In the genomic region with DNA sequence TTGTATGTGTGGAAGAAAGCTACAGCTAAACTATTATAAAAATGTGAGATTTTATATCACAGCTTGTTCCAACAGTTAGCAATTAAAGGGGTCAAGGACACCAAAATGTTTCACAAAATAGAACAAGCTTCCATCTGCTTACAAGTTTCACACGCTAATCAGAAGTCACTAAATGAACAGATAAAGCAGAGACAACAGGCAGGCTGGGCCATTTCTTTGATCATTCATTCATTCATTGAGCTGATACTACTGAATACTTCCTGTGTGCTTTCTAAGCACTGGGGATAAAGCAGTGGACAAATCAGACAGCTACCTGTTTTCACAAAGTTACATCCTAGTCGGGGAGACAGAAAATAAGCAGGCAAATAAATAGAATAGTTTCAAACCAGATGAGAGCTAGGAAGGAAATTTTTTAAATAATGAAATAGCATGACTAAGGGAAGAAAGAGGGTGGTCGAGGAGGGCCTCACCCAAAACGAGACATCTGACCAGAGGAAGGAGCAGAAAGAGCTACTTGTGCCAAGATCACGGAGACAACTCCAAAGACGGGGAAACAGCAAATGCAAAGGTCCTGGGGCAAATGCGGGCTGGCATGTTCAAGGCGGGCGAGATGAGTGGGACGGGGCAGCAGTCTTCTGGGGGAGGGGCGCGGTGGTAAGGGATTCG, we compare ENCODE assay signal across 9 cellular contexts. TPM values are rescaled to one million over a fixed set of nuclear protein-coding genes. Genes with fewer than 3 reads are reported as not detected.
DNase-seq lines count a peak whose midpoint lies in the region; ATAC-seq and TF ChIP-seq lines count a peak whose summit lies in the region.
"Had no signal": no experiment of that assay in that cellular context is flagged by ENCODE, and none has a peak within 500 bp of the region (broad histone marks: within the 10 kb centered on the region; RNA-seq: fewer than 3 reads in every experiment).

No MANE protein-coding gene starts in this region.

- peaks cover 23 to 28% (median 25%) of the 10 kb centered on the region in 3 experiments for H3K36me3 Mint-ChIP-seq in H9 (ENCODE audit: insufficient read depth in 1 of 3, low read depth in 3 of 3)
- H3K36me3 Mint-ChIP-seq in glutamatergic neuron (ENCODE audit: unreplicated experiment) = peaks cover 6% of the 10 kb centered on the region

- peak overlapping the region; percentile 73 to 80 (median 75) for H3K4me3 ChIP-seq in skeletal muscle tissue (ENCODE audit: low read length in 3 of 3)

- H3K4me2 ChIP-seq in H9 (ENCODE audit: insufficient read depth, insufficient read length, low read length) = peak overlapping the region; percentile 60

- H3K4me1 Mint-ChIP-seq in H9 = peaks cover 35 to 52% of the 10 kb centered on the region in 2 experiments
- peaks cover 22% of the 10 kb centered on the region for H3K4me1 Mint-ChIP-seq in glutamatergic neuron (ENCODE audit: low read depth, unreplicated experiment)

- peaks cover 12% of the 10 kb centered on the region; the same call in 1 of the 2 replicates for H3K79me2 ChIP-seq in H9 (ENCODE audit: insufficient read depth, low read length)

- H3K14ac ChIP-seq in H9 (ENCODE audit: insufficient read depth, low read length) = no peak overlapping the region

- H3K79me1 ChIP-seq in H9 (ENCODE audit: insufficient read depth, low read depth, low read length, poor library complexity, severe bottlenecking) = peaks cover 4% of the 10 kb centered on the region

- H4K20me1 ChIP-seq in H9 (ENCODE audit: control insufficient read depth, insufficient read depth, insufficient read length) = no peaks in the 10 kb centered on the region

- H3K27me3 ChIP-seq in H9 (ENCODE audit: insufficient read depth, low read length) = no peaks in the 10 kb centered on the region
- no peaks in the 10 kb centered on the region for H3K27me3 ChIP-seq in skeletal muscle tissue (ENCODE audit: control insufficient read depth in 3 of 3, insufficient read depth in 3 of 3, low read length in 3 of 3)

- H3K27ac ChIP-seq in H9 (ENCODE audit: insufficient read length, low read depth, low read length) = no peak overlapping the region
- H3K27ac ChIP-seq in VCaP = peak overlapping the region; percentile 97
- no peak overlapping the region for H3K27ac ChIP-seq in skeletal muscle tissue (ENCODE audit: low read depth, low read length)

- no CpG with 5 or more reads among the region's 13 CpGs for WGBS in H9 (ENCODE audit: extremely low coverage, insufficient read length, low lambda C conversion rate)

- H3K9me3 Mint-ChIP-seq in H9 = peaks cover 0 to 4% of the 10 kb centered on the region in 2 experiments; a peak in 4 of 5 replicates
- H3K9me3 Mint-ChIP-seq in glutamatergic neuron (ENCODE audit: unreplicated experiment) = peaks cover 16% of the 10 kb centered on the region

- no peak overlapping the region for H2BK20ac ChIP-seq in H9 (ENCODE audit: low read depth, low read length, poor library complexity, severe bottlenecking)

- H3K23ac ChIP-seq in H9 (ENCODE audit: insufficient read length, low read depth, low read length) = no peak overlapping the region

- no peak overlapping the region for H3T11ph ChIP-seq in H9 (ENCODE audit: low read length)

- no peak for ATAC-seq in HG03135 (IDR thresholded peaks at IDR 0.05; ENCODE audit: unreplicated experiment)
- ATAC-seq in HG03439 (IDR thresholded peaks at IDR 0.05; ENCODE audit: unreplicated experiment) = no peak

- DNase-seq in H9 (no peak), glutamatergic neuron (no peak), erythroblast (lab: John Stamatoyannopoulos, UW) (no peak), NCI-H2107 (lab: John Stamatoyannopoulos, UW) (no peak)
- DNase-seq: SHP77 had no signal

- H3K4ac ChIP-seq in H9 (ENCODE audit: low read depth, low read length) = no peak overlapping the region

- H3K23me2 ChIP-seq in H9 (ENCODE audit: insufficient read length, low read depth, low read length, poor library complexity, severe bottlenecking) = peaks cover 2% of the 10 kb centered on the region

- no peak for TF ChIP-seq POLR2A in erythroblast (IDR thresholded peaks at IDR 0.05; ENCODE audit: low read length)

- H3K27ac Mint-ChIP-seq in H9 (peak overlapping the region in 1 of 3 experiments; percentile 68; a peak in 1 of 7 replicates), glutamatergic neuron (ENCODE audit: unreplicated experiment) (peak overlapping the region; percentile 85)

- H2BK12ac ChIP-seq in H9 (ENCODE audit: insufficient read length, low read depth, low read length) = no peak overlapping the region

- H3K4me3 Mint-ChIP-seq in H9 (peak overlapping the region; percentile 76 to 85), glutamatergic neuron (ENCODE audit: unreplicated experiment) (peak overlapping the region; percentile 92)

- H2AFZ ChIP-seq in H9 (ENCODE audit: low read length) = no peak overlapping the region

- no peak overlapping the region for H3K9ac ChIP-seq in H9 (ENCODE audit: extremely low read depth, insufficient read length, low read length)
- peak overlapping the region; percentile 40 to 60 (median 54) for H3K9ac ChIP-seq in skeletal muscle tissue (ENCODE audit: low read depth in 1 of 3, low read length in 3 of 3)

- H4K5ac ChIP-seq in H9 (ENCODE audit: insufficient read length, low read depth, low read length) = no peak overlapping the region

- TF ChIP-seq CTCF in H9 (conservative IDR thresholded peaks at IDR 0.05) (no peak), VCaP (conservative IDR thresholded peaks at IDR 0.05) (no peak), glutamatergic neuron (IDR thresholded peaks at IDR 0.05; ENCODE audit: partially characterized antibody, unreplicated experiment) (no peak)

- no peaks in the 10 kb centered on the region; the same call in 1 of the 2 replicates for H3K27me3 Mint-ChIP-seq in H9 (ENCODE audit: low read depth)
- peaks cover 9% of the 10 kb centered on the region for H3K27me3 Mint-ChIP-seq in glutamatergic neuron (ENCODE audit: unreplicated experiment)

- H3K18ac ChIP-seq in H9 (ENCODE audit: insufficient read length, low read depth, low read length) = no peak overlapping the region

- no peak overlapping the region for H3K56ac ChIP-seq in H9 (ENCODE audit: insufficient read length, low read depth, low read length)

- no peaks in the 10 kb centered on the region for H3K36me3 ChIP-seq in skeletal muscle tissue (ENCODE audit: control insufficient read depth in 3 of 3, insufficient read depth in 3 of 3, low read length in 3 of 3)

- no peak overlapping the region for H4K8ac ChIP-seq in H9 (replicated peaks; ENCODE audit: insufficient read length, low read depth, low read length)

- H3K4me1 ChIP-seq in H9 (ENCODE audit: insufficient read depth, low read length) = peaks cover 2% of the 10 kb centered on the region; the same call in 1 of the 2 replicates
- H3K4me1 ChIP-seq in skeletal muscle tissue (ENCODE audit: control insufficient read depth in 3 of 3, insufficient read depth in 3 of 3, low read length in 3 of 3) = peaks cover 15% of the 10 kb centered on the region in 3 donors

- H4K91ac ChIP-seq in H9 (ENCODE audit: insufficient read length, low read depth, low read length) = no peak overlapping the region

- H2BK15ac ChIP-seq in H9 (ENCODE audit: low read depth, low read length) = no peak overlapping the region

- H2BK120ac ChIP-seq in H9 (ENCODE audit: low read depth, low read length, poor library complexity, severe bottlenecking) = no peak overlapping the region

- H3K9me3 ChIP-seq in H9 (ENCODE audit: control insufficient read depth, low read depth, low read length) = no peaks in the 10 kb centered on the region
- H3K9me3 ChIP-seq in skeletal muscle tissue (ENCODE audit: control insufficient read depth in 3 of 3, low read length in 3 of 3) = no peaks in the 10 kb centered on the region

- H2AK5ac ChIP-seq in H9 (ENCODE audit: insufficient read length, low read length) = no peak overlapping the region

- no peak overlapping the region for H2BK5ac ChIP-seq in H9 (ENCODE audit: insufficient read length, low read length)

RNA-seq across cellular contexts. Expression of gene MAPK9, which starts 1.2 kb away (rescaled TPM):
- total RNA-seq in H9 (2021) = 38.6 and 39.7 TPM in 2 replicates
- 47.4 TPM for total RNA-seq in glutamatergic neuron (ENCODE audit: unreplicated experiment)
- 31.3 TPM for total RNA-seq in skeletal muscle tissue
